ENCODE assay signal across 1 cellular context in genomic region chr2:48531141-48531648, GRCh38.
TF ChIP-seq lines count a peak whose summit lies in the region.

No MANE protein-coding gene starts in this region.

TF ChIP-seq in A549, 52 proteins besides CTCF, POLR2A, EP300 and RAD21 (continued from another document):
- TF ChIP-seq BCL3 (IDR thresholded peaks at IDR 0.05) (no peak), HES2 (IDR thresholded peaks at IDR 0.05) (no peak), ZNF302 (CRISPR knock-in tag; IDR thresholded peaks at IDR 0.05) (no peak)
